1 cellular context compared by ENCODE assay signal in genomic region chr16:5032748-5033167, GRCh38.
A peak's percentile ranks its signal among the peaks of the same experiment; 100 is the strongest.
TF ChIP-seq lines count a peak whose summit lies in the region.

No MANE protein-coding gene starts in this region.

TF ChIP-seq in HepG2, 621 proteins besides CTCF, POLR2A, EP300 and RAD21 (continues in another document):
- TF ChIP-seq ZNF333 (CRISPR knock-in tag; IDR thresholded peaks at IDR 0.05; ENCODE audit: borderline replicate concordance): no peak
- no peak for TF ChIP-seq NFRKB (IDR thresholded peaks at IDR 0.05)
- no peak for TF ChIP-seq ZNF256 (CRISPR knock-in tag; conservative IDR thresholded peaks at IDR 0.05)
- TF ChIP-seq ZNF609 (CRISPR knock-in tag; IDR thresholded peaks at IDR 0.05; ENCODE audit: borderline replicate concordance): 0 out of 2 replicates have a peak, but pooled peaks have one; percentile 54
- 0 out of 2 replicates have a peak, but pooled peaks have one; percentile 44 for TF ChIP-seq KDM1A (CRISPR knock-in tag; IDR thresholded peaks at IDR 0.05)
- no peak for TF ChIP-seq ATF7-NPFF (CRISPR knock-in tag; IDR thresholded peaks at IDR 0.05; ENCODE audit: low read depth)
- no peak for TF ChIP-seq ZNF597 (CRISPR knock-in tag; IDR thresholded peaks at IDR 0.05)
- no peak for TF ChIP-seq ZKSCAN5 (CRISPR knock-in tag; IDR thresholded peaks at IDR 0.05)
- TF ChIP-seq TBX2 (CRISPR knock-in tag; IDR thresholded peaks at IDR 0.05; ENCODE audit: borderline replicate concordance): no peak
- TF ChIP-seq SUZ12 (IDR thresholded peaks at IDR 0.05; ENCODE audit: low read depth, low read length): no peak
- no peak for TF ChIP-seq RFXAP (CRISPR knock-in tag; IDR thresholded peaks at IDR 0.05; ENCODE audit: borderline replicate concordance)
- TF ChIP-seq ZNF318 (CRISPR knock-in tag; IDR thresholded peaks at IDR 0.05): no peak
- no peak for TF ChIP-seq ZIK1 (CRISPR knock-in tag; IDR thresholded peaks at IDR 0.05; ENCODE audit: borderline replicate concordance, low read depth)
- TF ChIP-seq BRD4 (CRISPR knock-in tag; IDR thresholded peaks at IDR 0.05): no peak
- no peak for TF ChIP-seq ZC3H13 (CRISPR knock-in tag; IDR thresholded peaks at IDR 0.05)
- TF ChIP-seq ZNF652 (CRISPR knock-in tag; IDR thresholded peaks at IDR 0.05; ENCODE audit: borderline replicate concordance, low read depth): no peak
- TF ChIP-seq ZNF616 (CRISPR knock-in tag; IDR thresholded peaks at IDR 0.05; ENCODE audit: low read depth): no peak
- TF ChIP-seq TFAP4 (IDR thresholded peaks at IDR 0.05; ENCODE audit: borderline replicate concordance, low read depth): no peak
- no peak; the same call in 1 of the 2 replicates for TF ChIP-seq ZNF530 (CRISPR knock-in tag; IDR thresholded peaks at IDR 0.05; ENCODE audit: low read depth)
- TF ChIP-seq HNF1A (IDR thresholded peaks at IDR 0.05; ENCODE audit: low read depth): no peak
- peak; percentile 11; the same call in 1 of the 2 replicates for TF ChIP-seq HNF1A (CRISPR knock-in tag; IDR thresholded peaks at IDR 0.05; ENCODE audit: borderline replicate concordance)
- TF ChIP-seq KMT2B (CRISPR knock-in tag; IDR thresholded peaks at IDR 0.05): no peak
- TF ChIP-seq RAD51 (IDR thresholded peaks at IDR 0.05; ENCODE audit: borderline replicate concordance): no peak
- TF ChIP-seq ATRX (CRISPR knock-in tag; IDR thresholded peaks at IDR 0.05; ENCODE audit: borderline replicate concordance): no peak
- TF ChIP-seq MAZ (IDR thresholded peaks at IDR 0.05; ENCODE audit: borderline replicate concordance, low read depth, low read length): no peak
- no peak for TF ChIP-seq MAZ (CRISPR knock-in tag; IDR thresholded peaks at IDR 0.05; ENCODE audit: low read depth)
- no peak for TF ChIP-seq GPBP1L1 (CRISPR knock-in tag; IDR thresholded peaks at IDR 0.05)
- TF ChIP-seq TFDP1 (CRISPR knock-in tag; IDR thresholded peaks at IDR 0.05; ENCODE audit: borderline replicate concordance): no peak
- no peak for TF ChIP-seq FOXC1 (CRISPR knock-in tag; IDR thresholded peaks at IDR 0.05; ENCODE audit: borderline replicate concordance)
- no peak for TF ChIP-seq CBX2 (IDR thresholded peaks at IDR 0.05; ENCODE audit: low read depth, low read length)
- TF ChIP-seq CBX2 (CRISPR knock-in tag; IDR thresholded peaks at IDR 0.05; ENCODE audit: low read depth): no peak
- no peak for TF ChIP-seq FOXA1 (IDR thresholded peaks at IDR 0.05)
- TF ChIP-seq FOXA1 (CRISPR knock-in tag; IDR thresholded peaks at IDR 0.05): peak; percentile 82
- TF ChIP-seq PLRG1 (conservative IDR thresholded peaks at IDR 0.05): no peak
- TF ChIP-seq ZNF207 (IDR thresholded peaks at IDR 0.05; ENCODE audit: borderline replicate concordance): no peak
- no peak for TF ChIP-seq ZNF549 (CRISPR knock-in tag; IDR thresholded peaks at IDR 0.05)
- no peak for TF ChIP-seq REL (CRISPR knock-in tag; conservative IDR thresholded peaks at IDR 0.05)
- TF ChIP-seq ZBTB21 (CRISPR knock-in tag; IDR thresholded peaks at IDR 0.05): no peak
- TF ChIP-seq HMG20A (CRISPR knock-in tag; IDR thresholded peaks at IDR 0.05; ENCODE audit: borderline replicate concordance): peak; percentile 52; the same call in 1 of the 2 replicates
